Comparison of ENCODE assay signal across 17 cellular contexts in the genomic region with DNA sequence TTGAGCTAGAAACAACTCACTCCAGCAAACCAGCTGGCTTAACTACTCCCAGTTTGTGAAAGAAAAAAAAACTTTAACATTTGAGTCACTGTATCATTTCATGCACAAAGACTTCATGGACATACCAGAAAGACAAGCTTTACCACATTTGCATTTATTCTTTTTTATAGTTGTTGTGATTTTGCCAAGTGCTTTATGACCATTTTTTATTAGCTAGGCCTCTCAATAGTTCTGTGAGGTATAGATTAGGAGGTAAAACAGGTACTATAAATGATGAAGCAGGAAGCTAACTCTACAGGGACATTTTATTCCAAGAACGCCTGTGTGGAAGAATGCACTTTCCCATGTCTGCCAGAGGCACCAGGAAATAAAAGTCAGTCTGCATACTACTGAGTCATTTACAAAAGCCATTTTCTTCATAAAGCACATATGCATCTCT. TPM values are rescaled to one million over a fixed set of nuclear protein-coding genes. Genes with fewer than 3 reads are reported as not detected.
A peak's percentile ranks its signal among the peaks of the same experiment; 100 is the strongest.
DNase-seq lines count a peak whose midpoint lies in the region; TF ChIP-seq lines count a peak whose summit lies in the region.
"Had no signal": no experiment of that assay in that cellular context is flagged by ENCODE, and none has a peak within 500 bp of the region (broad histone marks: within the 10 kb centered on the region; RNA-seq: fewer than 3 reads in every experiment).

No MANE protein-coding gene starts in this region.

- no peaks in the 10 kb centered on the region; the same call in 1 of the 2 replicates for H3K9me3 ChIP-seq in OCI-LY3 (ENCODE audit: insufficient read depth, low read length)
- no peaks in the 10 kb centered on the region for H3K9me3 ChIP-seq in osteoblast (ENCODE audit: low read depth, low read length)
- H3K9me3 ChIP-seq in Karpas-422 (ENCODE audit: low read length) = no peaks in the 10 kb centered on the region

- DNase-seq in epithelial cell of prostate (ENCODE audit: low read depth, low spot score) (peak; percentile 85), osteoblast (ENCODE audit: insufficient read length, low spot score, missing footprints) (no peak), NCI-H1105 (lab: John Stamatoyannopoulos, UW) (no peak), AML-193 (lab: John Stamatoyannopoulos, UW) (no peak), NCI-H2227 (lab: John Stamatoyannopoulos, UW; ENCODE audit: unreplicated experiment) (no peak), Karpas-422 (no peak)
- DNase-seq: activated T-cell treated with anti-CD3 and anti-CD28 coated beads, Interleukin-2, amount 50 U/mL, for 24 hours; dorsolateral prefrontal cortex; GDM1; left ventricle myocardium inferior; NCI-H1694 treated with DMSO at 0.1 percent for 48 hours; NCI-H82; stimulated activated CD8-positive, alpha-beta memory T cell treated with anti-CD3 and anti-CD28 coated beads, Interleukin-4, amount 100 ng/mL, for 48 hours had no signal

- H3K4me2 ChIP-seq in OCI-LY3 (ENCODE audit: low read length) (peak overlapping the region; percentile 57), osteoblast (ENCODE audit: insufficient read depth, low read length) (peak overlapping the region; percentile 1), Karpas-422 (ENCODE audit: low read depth, low read length, poor library complexity, severe bottlenecking) (no peak overlapping the region)
- H3K4me2 ChIP-seq: neural progenitor cell had no signal

- H3K27me3 ChIP-seq in OCI-LY3 (ENCODE audit: low read depth, low read length) (no peaks in the 10 kb centered on the region), osteoblast (ENCODE audit: insufficient read depth, low read length) (no peaks in the 10 kb centered on the region), Karpas-422 (ENCODE audit: low read length) (no peaks in the 10 kb centered on the region)
- H3K27me3 ChIP-seq: BLaER1 treated with 17β-estradiol and CSF1 and Interleukin-3, amounts not matched to agents 10 nM and 100 nM; dorsolateral prefrontal cortex; neural progenitor cell had no signal

- H3K36me3 ChIP-seq in OCI-LY3 (replicated peaks; ENCODE audit: low read depth, low read length) = peaks cover 10% of the 10 kb centered on the region
- no peaks in the 10 kb centered on the region for H3K36me3 ChIP-seq in osteoblast (ENCODE audit: insufficient read depth, low read length)
- no peaks in the 10 kb centered on the region for H3K36me3 ChIP-seq in Karpas-422 (ENCODE audit: insufficient read depth, low read length)
- H3K36me3 ChIP-seq: BLaER1 treated with 17β-estradiol and CSF1 and Interleukin-3, amounts not matched to agents 10 nM and 100 nM; left ventricle myocardium inferior; neural progenitor cell had no signal

- H3K27ac ChIP-seq in C4-2B (peak overlapping the region; percentile 100), OCI-LY3 (ENCODE audit: low read length) (peak overlapping the region; percentile 64), epithelial cell of prostate (peak overlapping the region; percentile 84), osteoblast (ENCODE audit: low read depth, low read length) (peak overlapping the region; percentile 53), Karpas-422 (ENCODE audit: low read length) (no peak overlapping the region)
- H3K27ac ChIP-seq: BLaER1 treated with 17β-estradiol and CSF1 and Interleukin-3, amounts not matched to agents 10 nM and 100 nM; dorsolateral prefrontal cortex; left ventricle myocardium inferior; neural progenitor cell had no signal

- H4K20me1 ChIP-seq in OCI-LY3 (ENCODE audit: insufficient read depth, low read length) = no peaks in the 10 kb centered on the region
- no peaks in the 10 kb centered on the region for H4K20me1 ChIP-seq in osteoblast (ENCODE audit: insufficient read depth, low read length)
- H4K20me1 ChIP-seq in Karpas-422 (ENCODE audit: insufficient read depth, low read depth, low read length) = no peaks in the 10 kb centered on the region
- H4K20me1 ChIP-seq: BLaER1 treated with 17β-estradiol and CSF1 and Interleukin-3, amounts not matched to agents 10 nM and 100 nM had no signal

- no peaks in the 10 kb centered on the region for H3K79me2 ChIP-seq in OCI-LY3 (ENCODE audit: low read length)
- H3K79me2 ChIP-seq in osteoblast (ENCODE audit: insufficient read depth, low read length) = no peaks in the 10 kb centered on the region
- H3K79me2 ChIP-seq in Karpas-422 (ENCODE audit: low read length) = no peaks in the 10 kb centered on the region

- no peak overlapping the region for H3K4me3 ChIP-seq in OCI-LY3 (ENCODE audit: low read length)
- H3K4me3 ChIP-seq in osteoblast (ENCODE audit: insufficient read depth, low read length) = no peak overlapping the region
- no peak overlapping the region for H3K4me3 ChIP-seq in Karpas-422 (ENCODE audit: low read length)
- H3K4me3 ChIP-seq: BLaER1 treated with 17β-estradiol and CSF1 and Interleukin-3, amounts not matched to agents 10 nM and 100 nM; dorsolateral prefrontal cortex; left ventricle myocardium inferior; neural progenitor cell had no signal

- H3K9ac ChIP-seq in OCI-LY3 (ENCODE audit: low read length) (no peak overlapping the region), Karpas-422 (ENCODE audit: low read length) (no peak overlapping the region)
- H3K9ac ChIP-seq: BLaER1 treated with 17β-estradiol and CSF1 and Interleukin-3, amounts not matched to agents 10 nM and 100 nM; neural progenitor cell had no signal

- TF ChIP-seq CTCF in C4-2B (conservative IDR thresholded peaks at IDR 0.05) (no peak), OCI-LY3 (IDR thresholded peaks at IDR 0.05; ENCODE audit: low read depth, low read length) (no peak), osteoblast (IDR thresholded peaks at IDR 0.05; ENCODE audit: extremely low read depth, low read depth, low read length) (no peak)

- H3K9me2 ChIP-seq in Karpas-422 (replicated peaks; ENCODE audit: insufficient read depth, low read length) = no peaks in the 10 kb centered on the region

- H2AFZ ChIP-seq in OCI-LY3 (ENCODE audit: low read depth, low read length) (no peak overlapping the region), osteoblast (ENCODE audit: low read length) (no peak overlapping the region), Karpas-422 (ENCODE audit: low read length) (no peak overlapping the region)

- H3K4me1 ChIP-seq in OCI-LY3 (ENCODE audit: low read length) = peaks cover 32% of the 10 kb centered on the region
- H3K4me1 ChIP-seq in osteoblast (ENCODE audit: insufficient read depth, low read length) = peaks cover 32% of the 10 kb centered on the region
- peaks cover 4% of the 10 kb centered on the region for H3K4me1 ChIP-seq in Karpas-422 (ENCODE audit: low read length)
- H3K4me1 ChIP-seq: left ventricle myocardium inferior, neural progenitor cell had no signal

RNA-seq across cellular contexts. Expression of a gene that starts 8.2 kb away (rescaled TPM):
- total RNA-seq in osteoblast = 18.6 and 22.4 TPM in 2 replicates
- total RNA-seq in Karpas-422 (2014; rRNA removed; shearing (Covaris generic); ENCODE audit: low replicate concordance) = 20.9 and 36.0 TPM in 2 replicates
